19 cellular contexts compared by ENCODE assay signal in genomic region chr16:69921125-69921524, GRCh38. TPM values are rescaled to one million over a fixed set of nuclear protein-coding genes. Genes with fewer than 3 reads are reported as not detected.
A peak's percentile ranks its signal among the peaks of the same experiment; 100 is the strongest.
DNase-seq lines count a peak whose midpoint lies in the region; ATAC-seq, FAIRE-seq and TF ChIP-seq lines count a peak whose summit lies in the region.
"Had no signal": no experiment of that assay in that cellular context is flagged by ENCODE, and none has a peak within 500 bp of the region (broad histone marks: within the 10 kb centered on the region; RNA-seq: fewer than 3 reads in every experiment).

No MANE protein-coding gene starts in this region.

- no peaks in the 10 kb centered on the region for H4K20me1 ChIP-seq in astrocyte (ENCODE audit: insufficient read depth, low read length)

- peaks cover 0 to 3% (median 0%) of the 10 kb centered on the region in 4 donors for H3K4me1 Mint-ChIP-seq in CD4-positive, CD25-positive, alpha-beta regulatory T cell
- H3K4me1 Mint-ChIP-seq in astrocyte (ENCODE audit: low read depth, unreplicated experiment), result peaks cover 51% of the 10 kb centered on the region
- H3K4me1 Mint-ChIP-seq: activated CD4-positive, alpha-beta T cell treated with anti-CD3 and anti-CD28 coated beads, Interleukin-2, amount 10 ng/mL, durations not matched to agents 7 days and 5 days had no signal

- H3K4me3 ChIP-seq in CD4-positive, CD25-positive, alpha-beta regulatory T cell (ENCODE audit: low read depth, low read length), result no peak overlapping the region
- H3K4me3 ChIP-seq in astrocyte (ENCODE audit: insufficient read depth, low read depth, low read length) (no peak overlapping the region), fibroblast of pulmonary artery (replicated peaks; ENCODE audit: low read depth, low read length) (no peak overlapping the region), skeletal muscle tissue (ENCODE audit: low read length in 3 of 3) (peak overlapping the region in 1 of 3 donors; percentile 7)
- H3K4me3 ChIP-seq: K562, pancreas had no signal

- peak overlapping the region in 2 of 3 donors; percentile 25 to 56 for H3K27ac Mint-ChIP-seq in CD4-positive, CD25-positive, alpha-beta regulatory T cell
- H3K27ac Mint-ChIP-seq in astrocyte (ENCODE audit: unreplicated experiment), result no peak overlapping the region
- H3K27ac Mint-ChIP-seq: activated CD4-positive, alpha-beta T cell treated with anti-CD3 and anti-CD28 coated beads, Interleukin-2, amount 10 ng/mL, durations not matched to agents 7 days and 5 days; CD8-positive, alpha-beta T cell had no signal

- H3K9ac ChIP-seq in astrocyte (ENCODE audit: low read length) (no peak overlapping the region), skeletal muscle tissue (ENCODE audit: low read depth in 1 of 3, low read length in 3 of 3) (no peak overlapping the region)

- TF ChIP-seq CTCF in astrocyte (IDR thresholded peaks at IDR 0.05; ENCODE audit: insufficient read depth, low read depth, low read length), result no peak
- no peak for TF ChIP-seq CTCF in fibroblast of pulmonary artery (IDR thresholded peaks at IDR 0.05; ENCODE audit: low read length, missing control alignments)

- peaks cover 6% of the 10 kb centered on the region for H3K79me2 ChIP-seq in astrocyte (ENCODE audit: insufficient read depth, low read length)

- H3K27ac ChIP-seq in CD4-positive, CD25-positive, alpha-beta regulatory T cell (ENCODE audit: insufficient read depth, low read length, poor library complexity, severe bottlenecking), result no peak overlapping the region
- H3K27ac ChIP-seq in astrocyte (ENCODE audit: low read depth, low read length) (no peak overlapping the region), skeletal muscle tissue (ENCODE audit: low read depth, low read length) (peak overlapping the region; percentile 11)
- H3K27ac ChIP-seq: pancreas had no signal

- no peaks in the 10 kb centered on the region for H3K4me1 ChIP-seq in CD4-positive, CD25-positive, alpha-beta regulatory T cell (ENCODE audit: control insufficient read depth, insufficient read depth, low read length, poor library complexity, severe bottlenecking)
- H3K4me1 ChIP-seq in astrocyte (ENCODE audit: insufficient read depth, low read length) (peaks cover 36% of the 10 kb centered on the region), skeletal muscle tissue (ENCODE audit: control insufficient read depth in 3 of 3, insufficient read depth in 3 of 3, low read length in 3 of 3) (peaks cover 5 to 13% (median 8%) of the 10 kb centered on the region in 3 donors)
- H3K4me1 ChIP-seq: pancreas had no signal

- ATAC-seq in CD4-positive, CD25-positive, alpha-beta regulatory T cell (ENCODE audit: low read depth in 2 of 2), result no peak
- ATAC-seq in HG03280 (IDR thresholded peaks at IDR 0.05; ENCODE audit: unreplicated experiment), result no peak
- no peak for ATAC-seq in HG03378 (IDR thresholded peaks at IDR 0.05; ENCODE audit: unreplicated experiment)
- ATAC-seq: CD8-positive, alpha-beta T cell; K562; Panc1; pancreas had no signal

- H3K27me3 Mint-ChIP-seq in CD4-positive, CD25-positive, alpha-beta regulatory T cell, result no peaks in the 10 kb centered on the region
- no peaks in the 10 kb centered on the region for H3K27me3 Mint-ChIP-seq in astrocyte (ENCODE audit: low read depth, unreplicated experiment)
- H3K27me3 Mint-ChIP-seq: activated CD4-positive, alpha-beta T cell treated with anti-CD3 and anti-CD28 coated beads, Interleukin-2, amount 10 ng/mL, durations not matched to agents 7 days and 5 days had no signal

- peaks cover 42% of the 10 kb centered on the region for H3K36me3 Mint-ChIP-seq in CD4-positive, CD25-positive, alpha-beta regulatory T cell
- peaks cover 5% of the 10 kb centered on the region for H3K36me3 Mint-ChIP-seq in astrocyte (ENCODE audit: low read depth, unreplicated experiment)

- DNase-seq in CD4-positive, CD25-positive, alpha-beta regulatory T cell, result no peak
- peak; percentile 43 for DNase-seq in astrocyte (ENCODE audit: low read depth)
- peak; percentile 14 for DNase-seq in fibroblast of pulmonary artery (ENCODE audit: low read depth)
- no peak for DNase-seq in DMS53 (lab: John Stamatoyannopoulos, UW)
- no peak for DNase-seq in NCI-H187 treated with DMSO at 0.1 percent for 48 hours (lab: John Stamatoyannopoulos, UW)
- DNase-seq: activated CD4-positive, alpha-beta T cell treated with anti-CD3 and anti-CD28 coated beads, Interleukin-2, amount 10 ng/mL, durations not matched to agents 7 days and 5 days; activated naive CD4-positive, alpha-beta T cell treated with Interleukin-2 at 50 U/mL for 16 hours; CD8-positive, alpha-beta T cell; pancreas; small intestine had no signal

- peaks cover 33% of the 10 kb centered on the region for H3K36me3 ChIP-seq in CD4-positive, CD25-positive, alpha-beta regulatory T cell (ENCODE audit: control insufficient read depth, insufficient read depth, low read length)
- H3K36me3 ChIP-seq in astrocyte (ENCODE audit: insufficient read depth, low read length), result no peaks in the 10 kb centered on the region
- peaks cover 0 to 3% (median 0%) of the 10 kb centered on the region in 3 donors for H3K36me3 ChIP-seq in skeletal muscle tissue (ENCODE audit: control insufficient read depth in 3 of 3, insufficient read depth in 3 of 3, low read length in 3 of 3)
- H3K36me3 ChIP-seq: pancreas had no signal

- no peak for FAIRE-seq in astrocyte (lab: Jason Lieb, UNC)
- FAIRE-seq: GM18507, H54, K562, pancreas, small intestine, TTC549 had no signal

- no peaks in the 10 kb centered on the region for H3K9me3 ChIP-seq in CD4-positive, CD25-positive, alpha-beta regulatory T cell (ENCODE audit: control insufficient read depth in 2 of 2, low read length in 2 of 2)
- no peaks in the 10 kb centered on the region for H3K9me3 ChIP-seq in astrocyte (ENCODE audit: insufficient read depth, low read depth, low read length)
- H3K9me3 ChIP-seq in skeletal muscle tissue (ENCODE audit: control insufficient read depth in 3 of 3, low read length in 3 of 3), result no peaks in the 10 kb centered on the region
- H3K9me3 ChIP-seq: pancreas had no signal

- H3K4me2 ChIP-seq in astrocyte (ENCODE audit: low read length), result no peak overlapping the region

- H3K4me3 Mint-ChIP-seq in CD4-positive, CD25-positive, alpha-beta regulatory T cell, result no peak overlapping the region
- H3K4me3 Mint-ChIP-seq in astrocyte (ENCODE audit: unreplicated experiment), result no peak overlapping the region
- H3K4me3 Mint-ChIP-seq: activated CD4-positive, alpha-beta T cell treated with anti-CD3 and anti-CD28 coated beads, Interleukin-2, amount 10 ng/mL, durations not matched to agents 7 days and 5 days; CD8-positive, alpha-beta T cell had no signal

- H2AFZ ChIP-seq in astrocyte (ENCODE audit: low read depth, low read length), result no peak overlapping the region

- H3K27me3 ChIP-seq in CD4-positive, CD25-positive, alpha-beta regulatory T cell (ENCODE audit: control insufficient read depth, insufficient read depth, low read length), result no peaks in the 10 kb centered on the region
- H3K27me3 ChIP-seq in astrocyte (ENCODE audit: insufficient read depth, low read length) (no peaks in the 10 kb centered on the region), skeletal muscle tissue (ENCODE audit: control insufficient read depth in 3 of 3, insufficient read depth in 3 of 3, low read length in 3 of 3) (no peaks in the 10 kb centered on the region)
- H3K27me3 ChIP-seq: pancreas had no signal

- H3K9me3 Mint-ChIP-seq in CD4-positive, CD25-positive, alpha-beta regulatory T cell, result no peaks in the 10 kb centered on the region
- H3K9me3 Mint-ChIP-seq in astrocyte (ENCODE audit: unreplicated experiment), result peaks cover 2% of the 10 kb centered on the region
- H3K9me3 Mint-ChIP-seq: activated CD4-positive, alpha-beta T cell treated with anti-CD3 and anti-CD28 coated beads, Interleukin-2, amount 10 ng/mL, durations not matched to agents 7 days and 5 days; CD8-positive, alpha-beta T cell had no signal

RNA-seq across cellular contexts. Expression of gene CLEC18A, which starts 30.0 kb away (rescaled TPM):
- 2.9 TPM for total RNA-seq in CD4-positive, CD25-positive, alpha-beta regulatory T cell
- polyA plus RNA-seq in CD4-positive, CD25-positive, alpha-beta regulatory T cell, result under 1 TPM in 1 of 4 donors, not detected in 3; 0.14 TPM
- total RNA-seq in astrocyte, result 3.4 and 5.7 TPM in 2 replicates
- under 0.01 TPM for total RNA-seq in skeletal muscle tissue
- polyA plus RNA-seq: AG04450 had no signal

Comparison
In these comparisons a context has a peak if more than half of its experiments do, and no peak if none do; other contexts are left out.
1. DNase-seq: peak in astrocyte (single experiment) and fibroblast of pulmonary artery (single experiment); none in CD4-positive, CD25-positive, alpha-beta regulatory T cell (0 of 3), DMS53 (single experiment) and NCI-H187 treated with DMSO at 0.1 percent for 48 hours (single experiment).